11 cellular contexts compared by ENCODE assay signal in genomic region chr11:3001496-3001895, GRCh38. TPM values are rescaled to one million over a fixed set of nuclear protein-coding genes. Genes with fewer than 3 reads are reported as not detected.
DNase-seq lines count a peak whose midpoint lies in the region; ATAC-seq and TF ChIP-seq lines count a peak whose summit lies in the region.
"Had no signal": no experiment of that assay in that cellular context is flagged by ENCODE, and none has a peak within 500 bp of the region (broad histone marks: within the 10 kb centered on the region; RNA-seq: fewer than 3 reads in every experiment).

No MANE protein-coding gene starts in this region.

- no peaks in the 10 kb centered on the region for H3K27me3 Mint-ChIP-seq in Caco-2 (ENCODE audit: insufficient read depth, unreplicated experiment)

- no peak overlapping the region for H3K4me3 ChIP-seq in AG04450 (ENCODE audit: low read depth, low read length)
- no peak overlapping the region for H3K4me3 ChIP-seq in Caco-2 (ENCODE audit: low read depth, low read length)
- H3K4me3 ChIP-seq: BLaER1 treated with 17β-estradiol and CSF1 and Interleukin-3, amounts not matched to agents 10 nM and 100 nM had no signal

- no peaks in the 10 kb centered on the region for H3K27me3 ChIP-seq in AG04450 (ENCODE audit: control insufficient read depth, insufficient read depth, low read length)
- H3K27me3 ChIP-seq in Caco-2 (replicated peaks; ENCODE audit: control insufficient read depth, insufficient read depth, low read length), result no peaks in the 10 kb centered on the region
- H3K27me3 ChIP-seq: BLaER1 treated with 17β-estradiol and CSF1 and Interleukin-3, amounts not matched to agents 10 nM and 100 nM had no signal

- CTCF ChIA-PET in AG04450 (lab: Charles Lee) (no interaction called here), Caco-2 (lab: Charles Lee) (no interaction called here)

- ATAC-seq in GM21529 (IDR thresholded peaks at IDR 0.05; ENCODE audit: unreplicated experiment) (no peak), HG03025 (IDR thresholded peaks at IDR 0.05; ENCODE audit: low FRiP score, unreplicated experiment) (no peak), HG03039 (IDR thresholded peaks at IDR 0.05; ENCODE audit: unreplicated experiment) (no peak)

- H3K9me3 Mint-ChIP-seq in Caco-2 (ENCODE audit: unreplicated experiment), result no peaks in the 10 kb centered on the region

- POLR2A ChIA-PET in AG04450 (lab: Yijun Ruan, JAX), result interaction anchor here (1.6 kb wide), 1 partner anchor 9 kb away, joined by 4 read pairs; the partner anchor contains the start of gene NAP1L4
- POLR2A ChIA-PET in Caco-2 (lab: Charles Lee), result interaction anchor here (1.8 kb wide), 1 partner anchor 10 kb away, joined by 5 read pairs; the partner anchor contains the start of gene NAP1L4

- H3K9me3 ChIP-seq in AG04450 (ENCODE audit: control insufficient read depth, insufficient read depth, low read length) (no peaks in the 10 kb centered on the region), Caco-2 (no peaks in the 10 kb centered on the region)
- H3K9me3 ChIP-seq: BLaER1 treated with 17β-estradiol and CSF1 and Interleukin-3, amounts not matched to agents 10 nM and 100 nM had no signal

- no peaks in the 10 kb centered on the region for H3K4me1 Mint-ChIP-seq in Caco-2 (ENCODE audit: low read depth, unreplicated experiment)

- H3K27ac ChIP-seq in AG04450 (ENCODE audit: low read depth, low read length) (peak overlapping the region; percentile 47), epithelial cell of prostate (peak overlapping the region; percentile 89)

- BruUV-seq in Caco-2 (replicated peaks; lab: Mats Ljungman, UMichigan), result no TSS peak

- DNase-seq in AG04450 (ENCODE audit: low read depth, low spot score), result no peak
- DNase-seq in NCI-H2196 (lab: John Stamatoyannopoulos, UW; ENCODE audit: unreplicated experiment), result peak; percentile 80
- DNase-seq in epithelial cell of prostate (ENCODE audit: low read depth, low spot score), result no peak
- peak in 54 of 56 donors; percentile 13 to 88 (median 64) for DNase-seq in nucleus accumbens (lab: John Stamatoyannopoulos, UW)
- DNase-seq in Caco-2, result no peak
- DNase-seq: foreskin melanocyte; stimulated activated CD4-positive, alpha-beta T cell treated with anti-CD3 and anti-CD28 coated beads, Interleukin-4, amount 100 ng/mL, for 24 hours had no signal

- no peak overlapping the region for H3K27ac Mint-ChIP-seq in Caco-2 (ENCODE audit: unreplicated experiment)

- H3K4me1 ChIP-seq in Caco-2, result no peaks in the 10 kb centered on the region

- intact Hi-C loops in Caco-2 (cut with micrococcal nuclease; ENCODE audit: unreplicated experiment), result no loop called here

- H3K36me3 ChIP-seq in Caco-2 (ENCODE audit: control insufficient read depth, insufficient read depth, low read length), result peaks cover 1% of the 10 kb centered on the region; the same call in 1 of the 2 replicates

- H3K4me3 Mint-ChIP-seq in Caco-2 (ENCODE audit: unreplicated experiment), result no peak overlapping the region

- TF ChIP-seq CTCF in AG04450 (IDR thresholded peaks at IDR 0.05; ENCODE audit: low read depth, low read length) (no peak), Caco-2 (IDR thresholded peaks at IDR 0.05; ENCODE audit: insufficient read depth in 1 of 2, low read depth in 1 of 2, low read length in 1 of 2, severe bottlenecking in 1 of 2, unreplicated experiment in 1 of 2) (no peak)

- peaks cover 74% of the 10 kb centered on the region for H3K36me3 Mint-ChIP-seq in Caco-2 (ENCODE audit: insufficient read depth, unreplicated experiment)

RNA-seq across cellular contexts. Expression of gene NAP1L4, which starts 9.4 kb away (rescaled TPM):
- 88.5 and 107 TPM in 2 replicates for polyA plus RNA-seq in AG04450 (2011; rRNA removed)
- polyA minus RNA-seq in AG04450 (2011; rRNA and poly(A)+ RNA removed), result 49.5 and 56.6 TPM in 2 replicates
- 210 and 215 TPM in 2 replicates for total RNA-seq in Caco-2 (2022)

RNA-seq across cellular contexts. Expression of gene CARS1, which starts 55.7 kb away (rescaled TPM):
- 137 and 139 TPM in 2 replicates for polyA plus RNA-seq in AG04450 (2011; rRNA removed)
- 81.1 and 86.0 TPM in 2 replicates for polyA minus RNA-seq in AG04450 (2011; rRNA and poly(A)+ RNA removed)
- total RNA-seq in Caco-2 (2022), result 117 and 121 TPM in 2 replicates

Comparison
In these comparisons a context has a peak if more than half of its experiments do, and no peak if none do; other contexts are left out.
1. DNase-seq: peak in NCI-H2196 (single experiment) and nucleus accumbens (54 of 56); none in AG04450 (single experiment), epithelial cell of prostate (single experiment) and Caco-2 (0 of 2).